Comparison of ENCODE assay signal across 8 cellular contexts in the genomic region with DNA sequence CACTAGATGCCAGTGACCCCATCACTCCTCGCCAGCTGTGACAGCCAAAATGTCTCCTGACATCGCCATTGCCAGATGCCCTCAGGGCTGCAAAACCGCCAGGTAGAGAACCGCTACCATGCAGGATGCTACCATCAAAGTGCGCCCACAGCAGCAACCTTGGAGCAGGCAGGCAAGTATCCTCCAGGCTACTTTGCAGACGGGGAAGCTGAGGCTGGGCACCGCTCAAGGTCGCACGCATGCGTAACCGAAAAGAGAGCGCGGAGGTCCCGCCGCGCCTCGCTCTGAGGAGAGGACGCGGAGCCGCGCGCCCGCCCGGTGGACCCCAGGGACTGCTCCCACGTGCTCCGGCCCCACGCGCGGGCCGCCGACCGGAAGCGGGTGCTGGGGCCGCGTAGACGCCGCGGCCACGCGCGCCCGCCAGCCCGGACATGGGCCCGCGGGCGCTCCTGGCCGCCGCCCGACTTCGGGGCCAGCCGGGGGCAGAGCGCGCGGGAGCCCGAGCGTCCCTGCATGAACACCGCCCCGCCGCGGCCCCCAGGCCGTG. TPM values are rescaled to one million over a fixed set of nuclear protein-coding genes. Genes with fewer than 3 reads are reported as not detected.
DNase-seq lines count a peak whose midpoint lies in the region; ATAC-seq, FAIRE-seq and TF ChIP-seq lines count a peak whose summit lies in the region.

A gene with protein sequence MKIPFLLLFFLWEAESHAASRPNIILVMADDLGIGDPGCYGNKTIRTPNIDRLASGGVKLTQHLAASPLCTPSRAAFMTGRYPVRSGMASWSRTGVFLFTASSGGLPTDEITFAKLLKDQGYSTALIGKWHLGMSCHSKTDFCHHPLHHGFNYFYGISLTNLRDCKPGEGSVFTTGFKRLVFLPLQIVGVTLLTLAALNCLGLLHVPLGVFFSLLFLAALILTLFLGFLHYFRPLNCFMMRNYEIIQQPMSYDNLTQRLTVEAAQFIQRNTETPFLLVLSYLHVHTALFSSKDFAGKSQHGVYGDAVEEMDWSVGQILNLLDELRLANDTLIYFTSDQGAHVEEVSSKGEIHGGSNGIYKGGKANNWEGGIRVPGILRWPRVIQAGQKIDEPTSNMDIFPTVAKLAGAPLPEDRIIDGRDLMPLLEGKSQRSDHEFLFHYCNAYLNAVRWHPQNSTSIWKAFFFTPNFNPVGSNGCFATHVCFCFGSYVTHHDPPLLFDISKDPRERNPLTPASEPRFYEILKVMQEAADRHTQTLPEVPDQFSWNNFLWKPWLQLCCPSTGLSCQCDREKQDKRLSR (plus strand): TSS at position 282 of the 547 bp plus-strand sequence. CDS start 105,488 bp downstream, outside the sequence.

- H3K4me3 Mint-ChIP-seq in CD14-positive monocyte (peak within 1 kb of the TSS; percentile 82 to 89), T-helper 17 cell (peak within 1 kb of the TSS; percentile 85)

- H3K27ac ChIP-seq in layer of hippocampus (ENCODE audit: low read depth, low read length): peak within 1 kb of the TSS; percentile 92

- no peak for FAIRE-seq in bronchial epithelial cell (lab: Jason Lieb, UNC)

- TF ChIP-seq CTCF in CD14-positive monocyte (IDR thresholded peaks at IDR 0.05) (no peak), bronchial epithelial cell (IDR thresholded peaks at IDR 0.05; ENCODE audit: insufficient read depth, low read length, severe bottlenecking) (no peak)

- H3K27ac Mint-ChIP-seq in CD14-positive monocyte (peak within 1 kb of the TSS; percentile 83 to 94 (median 90)), T-helper 17 cell (peak within 1 kb of the TSS; percentile 89)

- DNase-seq in CD14-positive monocyte (ENCODE audit: low spot score) (no peak), T-helper 17 cell (peak in 2 of 3 donors; percentile 5 to 25), bronchial epithelial cell (ENCODE audit: low read depth) (no peak), MV-4-11 (lab: John Stamatoyannopoulos, UW) (no peak)
- DNase-seq in stimulated activated CD4-positive, alpha-beta T cell treated with anti-CD3 and anti-CD28 coated beads, Interleukin-15, amount 100 ng/mL, for 24 hours: peak; percentile 39

- H3K27me3 ChIP-seq in bronchial epithelial cell (ENCODE audit: control insufficient read depth, insufficient read depth, low read length) (no peaks in the 10 kb centered on the region), layer of hippocampus (ENCODE audit: control insufficient read depth, insufficient read depth, low read length) (no peaks in the 10 kb centered on the region)

- peaks cover 26% of the 10 kb centered on the region for H3K4me1 Mint-ChIP-seq in CD14-positive monocyte
- H3K4me1 Mint-ChIP-seq in T-helper 17 cell: peaks cover 5% of the 10 kb centered on the region

- ATAC-seq in GM19395 (IDR thresholded peaks at IDR 0.05; ENCODE audit: unreplicated experiment) (peak; percentile 38), HG03457 (IDR thresholded peaks at IDR 0.05; ENCODE audit: unreplicated experiment) (peak; percentile 36), T-helper 17 cell (peak; percentile 51)

- H3K27me3 Mint-ChIP-seq in CD14-positive monocyte (ENCODE audit: low read depth in 3 of 3): peaks cover 0 to 4% (median 0%) of the 10 kb centered on the region in 3 donors
- H3K27me3 Mint-ChIP-seq in T-helper 17 cell: no peaks in the 10 kb centered on the region

- intact Hi-C loops in CD14-positive monocyte (cut with micrococcal nuclease): loop anchor here in 1 of 2 donors (10.0 kb wide), 1 partner anchor 107 kb away; no protein-coding TSS in a partner anchor

- H3K36me3 Mint-ChIP-seq in CD14-positive monocyte: no peaks in the 10 kb centered on the region
- no peaks in the 10 kb centered on the region for H3K36me3 Mint-ChIP-seq in T-helper 17 cell (ENCODE audit: low read depth)

- H3K9me3 ChIP-seq in T-helper 17 cell (ENCODE audit: control insufficient read depth, low read length, poor library complexity, severe bottlenecking): no peaks in the 10 kb centered on the region

- no peaks in the 10 kb centered on the region for H3K36me3 ChIP-seq in bronchial epithelial cell (ENCODE audit: control insufficient read depth, insufficient read depth, low read length)

- peaks cover 0 to 3% (median 0%) of the 10 kb centered on the region in 7 donors for H3K9me3 Mint-ChIP-seq in CD14-positive monocyte

- peak within 1 kb of the TSS; percentile 69 for H3K4me3 ChIP-seq in bronchial epithelial cell (ENCODE audit: low read depth, low read length)

RNA-seq across cellular contexts. Expression of the gene that starts here (rescaled TPM):
- 1 to 10 TPM; 6.3 to 7.8 TPM for polyA plus RNA-seq in CD14-positive monocyte
- total RNA-seq in T-helper 17 cell (1 to 10 TPM; 1.1 to 1.2 TPM), bronchial epithelial cell (0.26 and 0.77 TPM in 2 replicates)

Comparison
In these comparisons a context has a peak if more than half of its experiments do, and no peak if none do; other contexts are left out.
1. DNase-seq: peak in T-helper 17 cell (2 of 3) and stimulated activated CD4-positive, alpha-beta T cell treated with anti-CD3 and anti-CD28 coated beads, Interleukin-15, amount 100 ng/mL, for 24 hours (single experiment); none in CD14-positive monocyte (single experiment), bronchial epithelial cell (single experiment) and MV-4-11 (single experiment).
2. Peak in every context shown above with its lines, with median percentiles within 50 percentile points of each other: ATAC-seq.